11 cellular contexts compared by ENCODE assay signal in genomic region chr6:27565839-27566779, GRCh38.
DNase-seq lines count a peak whose midpoint lies in the region; ATAC-seq and TF ChIP-seq lines count a peak whose summit lies in the region.
"Had no signal": no experiment of that assay in that cellular context is flagged by ENCODE, and none has a peak within 500 bp of the region (broad histone marks: within the 10 kb centered on the region; RNA-seq: fewer than 3 reads in every experiment).

No MANE protein-coding gene starts in this region.

- no peaks in the 10 kb centered on the region for H3K9me3 ChIP-seq in Peyer's patch
- no peaks in the 10 kb centered on the region for H3K9me3 ChIP-seq in OCI-LY7 (ENCODE audit: low read length)
- H3K9me3 ChIP-seq: upper lobe of left lung had no signal

- TF ChIP-seq CTCF in Peyer's patch (IDR thresholded peaks at IDR 0.05) (no peak), OCI-LY7 (conservative IDR thresholded peaks at IDR 0.05; ENCODE audit: low read length) (no peak)

- peak overlapping the region; percentile 67 for H3K4me3 ChIP-seq in H7 (ENCODE audit: insufficient read depth, low read depth, low read length)
- no peak overlapping the region for H3K4me3 ChIP-seq in Peyer's patch
- no peak overlapping the region for H3K4me3 ChIP-seq in OCI-LY7 (ENCODE audit: low read depth, low read length, poor library complexity, severe bottlenecking)
- H3K4me3 ChIP-seq: upper lobe of left lung had no signal

- peak overlapping the region; percentile 42 for H3K4me3 Mint-ChIP-seq in activated naive CD8-positive, alpha-beta T cell treated with anti-CD3 and anti-CD28 coated beads, Interleukin-2, amount 50 U/mL, for 24 hours
- H3K4me3 Mint-ChIP-seq: CD8-positive, alpha-beta memory T cell had no signal

- H3K4me1 Mint-ChIP-seq in activated naive CD8-positive, alpha-beta T cell treated with anti-CD3 and anti-CD28 coated beads, Interleukin-2, amount 50 U/mL, for 24 hours = peaks cover 5% of the 10 kb centered on the region

- BruUV-seq in OCI-LY7 (replicated peaks; lab: Mats Ljungman, UMichigan) = no TSS peak

- no peak overlapping the region for H3K4me2 ChIP-seq in OCI-LY7 (ENCODE audit: low read length)

- no peaks in the 10 kb centered on the region for H3K79me2 ChIP-seq in OCI-LY7 (ENCODE audit: insufficient read depth, low read depth, low read length)

- H3K27ac Mint-ChIP-seq in activated naive CD8-positive, alpha-beta T cell treated with anti-CD3 and anti-CD28 coated beads, Interleukin-2, amount 50 U/mL, for 24 hours = no peak overlapping the region

- POLR2A ChIA-PET in OCI-LY7 (lab: Charles Lee) = no interaction called here

- H3K36me3 ChIP-seq in H7 (replicated peaks; ENCODE audit: control insufficient read depth, insufficient read depth, low read length) (no peaks in the 10 kb centered on the region), Peyer's patch (no peaks in the 10 kb centered on the region), OCI-LY7 (ENCODE audit: insufficient read depth, low read length) (no peaks in the 10 kb centered on the region)
- H3K36me3 ChIP-seq: upper lobe of left lung had no signal

- no peak for ATAC-seq in activated naive CD8-positive, alpha-beta T cell treated with anti-CD3 and anti-CD28 coated beads, Interleukin-2, amount 50 U/mL, for 24 hours
- ATAC-seq in activated CD4-positive, CD25-positive, alpha-beta regulatory T cell treated with anti-CD3 and anti-CD28 coated beads, Interleukin-2, amount 50 U/mL, for 24 hours = no peak

- no peaks in the 10 kb centered on the region for H3K36me3 Mint-ChIP-seq in activated naive CD8-positive, alpha-beta T cell treated with anti-CD3 and anti-CD28 coated beads, Interleukin-2, amount 50 U/mL, for 24 hours (ENCODE audit: low read depth)
- H3K36me3 Mint-ChIP-seq: CD8-positive, alpha-beta memory T cell had no signal

- DNase-seq in ELF-1 (ENCODE audit: low read depth, low spot score) (peak; percentile 77), H7 (peak; percentile 56), kidney tubule cell (ENCODE audit: low spot score) (peak; percentile 51), Peyer's patch (no peak), OCI-LY7 (ENCODE audit: low spot score) (no peak)
- DNase-seq in activated naive CD8-positive, alpha-beta T cell treated with anti-CD3 and anti-CD28 coated beads, Interleukin-2, amount 50 U/mL, for 24 hours = no peak
- no peak for DNase-seq in stimulated activated CD4-positive, alpha-beta T cell treated with anti-CD3 and anti-CD28 coated beads, Interleukin-4, amount 100 ng/mL, for 1 hour
- DNase-seq: CD8-positive, alpha-beta memory T cell; NCI-H1105 treated with DMSO at 0.1 percent for 48 hours had no signal

- intact Hi-C loops in OCI-LY7 (cut with micrococcal nuclease; ENCODE audit: unreplicated experiment) = no loop called here

- H3K27me3 ChIP-seq in H7 (ENCODE audit: control insufficient read depth, insufficient read depth, low read length) (peaks cover 9% of the 10 kb centered on the region), Peyer's patch (peaks cover 0 to 22% of the 10 kb centered on the region in 2 donors)

- H3K9me2 ChIP-seq in OCI-LY7 (ENCODE audit: insufficient read depth, low read length) = no peaks in the 10 kb centered on the region

- peaks cover 13% of the 10 kb centered on the region for H3K9me3 Mint-ChIP-seq in activated naive CD8-positive, alpha-beta T cell treated with anti-CD3 and anti-CD28 coated beads, Interleukin-2, amount 50 U/mL, for 24 hours

- CTCF ChIA-PET in OCI-LY7 (lab: Charles Lee; ENCODE audit: unreplicated experiment) = no interaction called here

- peaks cover 80% of the 10 kb centered on the region for H3K27me3 Mint-ChIP-seq in activated naive CD8-positive, alpha-beta T cell treated with anti-CD3 and anti-CD28 coated beads, Interleukin-2, amount 50 U/mL, for 24 hours

- no peak for TF ChIP-seq POLR2A in Peyer's patch (IDR thresholded peaks at IDR 0.05)

- no peaks in the 10 kb centered on the region for H4K20me1 ChIP-seq in OCI-LY7 (ENCODE audit: insufficient read depth, low read length)

- H3K27ac ChIP-seq in Peyer's patch (no peak overlapping the region), OCI-LY7 (ENCODE audit: low read depth, low read length, poor library complexity, severe bottlenecking) (no peak overlapping the region)
- H3K27ac ChIP-seq: upper lobe of left lung had no signal

- H3K4me1 ChIP-seq in Peyer's patch (no peaks in the 10 kb centered on the region), OCI-LY7 (ENCODE audit: insufficient read depth, low read length, poor library complexity, severe bottlenecking) (no peaks in the 10 kb centered on the region)

- H2AFZ ChIP-seq in OCI-LY7 (ENCODE audit: low read length) = no peak overlapping the region

Comparison
In these comparisons a context has a peak if more than half of its experiments do, and no peak if none do; other contexts are left out.
1. DNase-seq: peak in ELF-1 (single experiment), H7 (single experiment) and kidney tubule cell (single experiment); none in activated naive CD8-positive, alpha-beta T cell treated with anti-CD3 and anti-CD28 coated beads, Interleukin-2, amount 50 U/mL, for 24 hours (single experiment), Peyer's patch (0 of 3), stimulated activated CD4-positive, alpha-beta T cell treated with anti-CD3 and anti-CD28 coated beads, Interleukin-4, amount 100 ng/mL, for 1 hour (single experiment) and OCI-LY7 (single experiment).